In genomic region chr7:1579481-1580421, GRCh38 we compare ENCODE assay signal across 1 cellular context.
TF ChIP-seq lines count a peak whose summit lies in the region.

No MANE protein-coding gene starts in this region.

TF ChIP-seq in GM23338, 12 proteins besides CTCF, POLR2A, EP300 and RAD21 (continued from another document):
- TF ChIP-seq ETS1 (IDR thresholded peaks at IDR 0.05): no peak
- TF ChIP-seq EZH2phosphoT487 (IDR thresholded peaks at IDR 0.05; ENCODE audit: unreplicated experiment): no peak
- no peak; the same call in 1 of the 2 replicates for TF ChIP-seq CREB1 (CRISPR knock-in tag; IDR thresholded peaks at IDR 0.05; ENCODE audit: low read depth)
- TF ChIP-seq EZH2 (IDR thresholded peaks at IDR 0.05; ENCODE audit: low read depth, unreplicated experiment): no peak
- TF ChIP-seq STAT1 (IDR thresholded peaks at IDR 0.05; ENCODE audit: unreplicated experiment): no peak
TF ChIP-seq in GM23338: peak in this region for 0.
